In the genomic region with DNA sequence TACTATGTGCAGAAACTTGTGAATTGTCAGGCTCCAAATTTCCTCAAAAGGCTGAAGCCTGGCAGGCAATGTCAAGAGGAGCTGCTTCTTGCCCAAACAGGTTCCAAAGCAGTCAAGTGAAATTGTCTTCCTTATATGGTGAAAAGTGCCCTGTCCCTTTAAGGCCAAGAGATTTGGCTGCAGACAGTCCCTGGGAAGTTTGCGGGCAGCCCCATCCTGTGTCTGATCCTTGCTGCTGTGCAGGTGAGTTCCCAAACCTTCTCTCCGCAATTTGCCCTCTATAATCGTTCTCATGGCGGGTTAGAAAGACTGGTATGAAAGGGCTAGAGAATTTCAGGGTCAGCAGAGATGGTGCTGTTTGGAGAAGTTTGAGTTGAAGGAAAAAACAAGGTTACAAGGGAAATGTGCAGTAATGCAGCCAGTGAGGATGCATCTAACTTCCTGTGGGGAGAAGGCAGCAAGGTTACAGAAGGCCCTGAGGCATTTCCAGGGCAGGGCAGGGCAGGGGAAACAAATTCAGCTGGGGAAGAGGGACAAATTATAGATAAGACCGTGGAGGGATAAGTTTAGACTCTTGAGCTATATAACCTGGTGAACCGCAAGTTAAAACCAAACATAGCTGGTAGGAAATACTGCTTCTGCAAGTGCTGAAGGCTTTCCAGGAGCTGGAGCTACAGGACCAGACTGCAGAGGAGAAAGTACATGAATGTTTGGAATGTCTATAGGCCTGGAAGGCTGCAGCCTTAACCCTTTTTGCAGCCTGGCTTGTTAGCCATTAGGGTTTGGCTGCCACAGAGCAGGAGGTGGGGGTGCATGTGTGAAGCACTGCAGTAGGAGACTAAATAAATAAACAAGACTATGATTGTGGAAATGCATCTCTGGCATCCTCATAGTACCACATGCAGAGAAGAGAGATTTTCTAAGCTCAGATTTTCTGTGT, we compare ENCODE assay signal across 9 cellular contexts.
DNase-seq lines count a peak whose midpoint lies in the region; ATAC-seq, FAIRE-seq and TF ChIP-seq lines count a peak whose summit lies in the region.
"Had no signal": no experiment of that assay in that cellular context is flagged by ENCODE, and none has a peak within 500 bp of the region (broad histone marks: within the 10 kb centered on the region; RNA-seq: fewer than 3 reads in every experiment).

No MANE protein-coding gene starts in this region.

- DNase-seq in EH (ENCODE audit: low read depth) (peak; percentile 98), RCC 7860 (ENCODE audit: low spot score) (peak; percentile 59), fibroblast of pulmonary artery (ENCODE audit: low read depth) (peak; percentile 39), neural progenitor cell (ENCODE audit: low spot score) (peak; percentile 53), NCI-H1048 (lab: John Stamatoyannopoulos, UW) (no peak)
- DNase-seq in stimulated activated CD4-positive, alpha-beta T cell treated with anti-CD3 and anti-CD28 coated beads, Interleukin-4, amount 100 ng/mL, for 1 hour: no peak
- DNase-seq: occipital lobe had no signal

- ATAC-seq in GM18907 (IDR thresholded peaks at IDR 0.05; ENCODE audit: unreplicated experiment) (no peak), HG02588 (IDR thresholded peaks at IDR 0.05; ENCODE audit: unreplicated experiment) (no peak)

- peaks cover 14% of the 10 kb centered on the region for H3F3A ChIP-seq in neural progenitor cell (ENCODE audit: low read depth)

- H3K27me3 Mint-ChIP-seq in neural progenitor cell (ENCODE audit: insufficient read depth, low read depth): peaks cover 3% of the 10 kb centered on the region

- H3K27ac Mint-ChIP-seq in neural progenitor cell: peak overlapping the region; percentile 83

- peaks cover 25% of the 10 kb centered on the region for H3K4me1 Mint-ChIP-seq in neural progenitor cell

- H3K4me3 Mint-ChIP-seq in neural progenitor cell: peak overlapping the region; percentile 83

- H3K27me3 ChIP-seq in neural progenitor cell: no peaks in the 10 kb centered on the region

- H3K4me3 ChIP-seq in fibroblast of pulmonary artery (replicated peaks; ENCODE audit: low read depth, low read length): no peak overlapping the region
- peak overlapping the region; percentile 39 for H3K4me3 ChIP-seq in neural progenitor cell

- peaks cover 26% of the 10 kb centered on the region for H3K4me1 ChIP-seq in neural progenitor cell

- no peaks in the 10 kb centered on the region for H3K9me3 ChIP-seq in neural progenitor cell (ENCODE audit: low read depth)

- peak; percentile 44 for FAIRE-seq in RCC 7860 (lab: Jason Lieb, UNC)

- H3K9me3 Mint-ChIP-seq in neural progenitor cell: no peaks in the 10 kb centered on the region

- peak overlapping the region; percentile 45 for H3K27ac ChIP-seq in neural progenitor cell

- no peak overlapping the region for H3K9ac ChIP-seq in neural progenitor cell

- no peaks in the 10 kb centered on the region for H3K36me3 ChIP-seq in neural progenitor cell

- H3K79me2 ChIP-seq in neural progenitor cell (ENCODE audit: low read depth): no peaks in the 10 kb centered on the region

- TF ChIP-seq CTCF in fibroblast of pulmonary artery (IDR thresholded peaks at IDR 0.05; ENCODE audit: low read length, missing control alignments) (no peak), neural progenitor cell (IDR thresholded peaks at IDR 0.05) (no peak)

- peak overlapping the region; percentile 71 for H2AFZ ChIP-seq in neural progenitor cell (replicated peaks)

- peak overlapping the region; percentile 78 for H3K4me2 ChIP-seq in neural progenitor cell

- no peaks in the 10 kb centered on the region for H4K20me1 ChIP-seq in neural progenitor cell (ENCODE audit: low read depth)

- no peaks in the 10 kb centered on the region for H3K36me3 Mint-ChIP-seq in neural progenitor cell

Comparison
In these comparisons a context has a peak if more than half of its experiments do, and no peak if none do; other contexts are left out.
1. DNase-seq: peak in EH (single experiment), RCC 7860 (single experiment), fibroblast of pulmonary artery (single experiment) and neural progenitor cell (single experiment); none in stimulated activated CD4-positive, alpha-beta T cell treated with anti-CD3 and anti-CD28 coated beads, Interleukin-4, amount 100 ng/mL, for 1 hour (single experiment) and NCI-H1048 (single experiment).